10 cellular contexts compared by ENCODE assay signal in genomic region chrX:120749141-120749846, GRCh38.
DNase-seq lines count a peak whose midpoint lies in the region; ATAC-seq, FAIRE-seq and TF ChIP-seq lines count a peak whose summit lies in the region.
"Had no signal": no experiment of that assay in that cellular context is flagged by ENCODE, and none has a peak within 500 bp of the region (broad histone marks: within the 10 kb centered on the region; RNA-seq: fewer than 3 reads in every experiment).

No MANE protein-coding gene starts in this region.

- no peaks in the 10 kb centered on the region for H3K79me2 ChIP-seq in Karpas-422 (ENCODE audit: low read length)
- H3K79me2 ChIP-seq in astrocyte (ENCODE audit: insufficient read depth, low read length): no peaks in the 10 kb centered on the region

- peak overlapping the region; percentile 93 for H3K27ac ChIP-seq in Karpas-422 (ENCODE audit: low read length)
- H3K27ac ChIP-seq in astrocyte (ENCODE audit: low read depth, low read length): no peak overlapping the region
- H3K27ac ChIP-seq in tibial nerve: no peak overlapping the region
- H3K27ac ChIP-seq: neutrophil had no signal

- H2AFZ ChIP-seq in Karpas-422 (ENCODE audit: low read length) (0 out of 2 replicates have a peak overlapping the region, but pooled peaks have one; percentile 0), astrocyte (ENCODE audit: low read depth, low read length) (no peak overlapping the region)

- H3K4me1 ChIP-seq in Karpas-422 (ENCODE audit: low read length) (peaks cover 65% of the 10 kb centered on the region), astrocyte (ENCODE audit: insufficient read depth, low read length) (no peaks in the 10 kb centered on the region), tibial nerve (no peaks in the 10 kb centered on the region)

- H3K9ac ChIP-seq in Karpas-422 (ENCODE audit: low read length): peak overlapping the region; percentile 37
- H3K9ac ChIP-seq in astrocyte (ENCODE audit: low read length): no peak overlapping the region

- no peaks in the 10 kb centered on the region for H3K9me2 ChIP-seq in Karpas-422 (replicated peaks; ENCODE audit: insufficient read depth, low read length)

- CTCF ChIA-PET in activated CD4-positive, alpha-beta memory T cell treated with anti-CD3 and anti-CD28 coated beads, Interleukin-2, amount 10 ng/mL, durations not matched to agents 7 days and 5 days (lab: Charles Lee): no interaction called here

- H3K36me3 Mint-ChIP-seq in astrocyte (ENCODE audit: low read depth, unreplicated experiment): no peaks in the 10 kb centered on the region
- H3K36me3 Mint-ChIP-seq in chondrocyte (ENCODE audit: low read depth): no peaks in the 10 kb centered on the region
- H3K36me3 Mint-ChIP-seq in activated CD4-positive, alpha-beta memory T cell treated with anti-CD3 and anti-CD28 coated beads, Interleukin-2, amount 10 ng/mL, durations not matched to agents 7 days and 5 days (ENCODE audit: low read depth): no peaks in the 10 kb centered on the region

- TF ChIP-seq EP300 in tibial nerve (IDR thresholded peaks at IDR 0.05): no peak

- no peak for FAIRE-seq in astrocyte (lab: Jason Lieb, UNC)

- no peak overlapping the region for H3K4me3 ChIP-seq in GM06990 (replicated peaks; ENCODE audit: low read depth, low read length)
- H3K4me3 ChIP-seq in Karpas-422 (ENCODE audit: low read length): 0 out of 2 replicates have a peak overlapping the region, but pooled peaks have one; percentile 20
- H3K4me3 ChIP-seq in astrocyte (ENCODE audit: insufficient read depth, low read depth, low read length): no peak overlapping the region
- no peak overlapping the region for H3K4me3 ChIP-seq in H7 (ENCODE audit: insufficient read depth, low read depth, low read length)
- no peak overlapping the region for H3K4me3 ChIP-seq in tibial nerve

- no peaks in the 10 kb centered on the region for H3K27me3 ChIP-seq in GM06990 (replicated peaks; ENCODE audit: control insufficient read depth, insufficient read depth, low read length)
- H3K27me3 ChIP-seq in Karpas-422 (ENCODE audit: low read length): no peaks in the 10 kb centered on the region
- no peaks in the 10 kb centered on the region for H3K27me3 ChIP-seq in astrocyte (ENCODE audit: insufficient read depth, low read length)
- no peaks in the 10 kb centered on the region for H3K27me3 ChIP-seq in H7 (ENCODE audit: control insufficient read depth, insufficient read depth, low read length)
- no peaks in the 10 kb centered on the region for H3K27me3 ChIP-seq in tibial nerve
- H3K27me3 ChIP-seq: neutrophil had no signal

- TF ChIP-seq CTCF in GM06990 (IDR thresholded peaks at IDR 0.05; ENCODE audit: insufficient read depth, low read length, poor library complexity, severe bottlenecking) (no peak), astrocyte (IDR thresholded peaks at IDR 0.05; ENCODE audit: insufficient read depth, low read depth, low read length) (no peak), tibial nerve (IDR thresholded peaks at IDR 0.05) (no peak), chondrocyte (IDR thresholded peaks at IDR 0.05) (no peak)

- WGBS in tibial nerve, 2 donors: 15 to 49% methylated on average over 4 of the region's 4 CpGs

- H3K9me3 Mint-ChIP-seq in astrocyte (ENCODE audit: unreplicated experiment): no peaks in the 10 kb centered on the region
- H3K9me3 Mint-ChIP-seq in chondrocyte (ENCODE audit: low read depth): peaks cover 6% of the 10 kb centered on the region
- peaks cover 4% of the 10 kb centered on the region for H3K9me3 Mint-ChIP-seq in activated CD4-positive, alpha-beta memory T cell treated with anti-CD3 and anti-CD28 coated beads, Interleukin-2, amount 10 ng/mL, durations not matched to agents 7 days and 5 days

- H4K20me1 ChIP-seq in Karpas-422 (ENCODE audit: insufficient read depth, low read depth, low read length): no peaks in the 10 kb centered on the region
- no peaks in the 10 kb centered on the region for H4K20me1 ChIP-seq in astrocyte (ENCODE audit: insufficient read depth, low read length)

- POLR2A ChIA-PET in activated CD4-positive, alpha-beta memory T cell treated with anti-CD3 and anti-CD28 coated beads, Interleukin-2, amount 10 ng/mL, durations not matched to agents 7 days and 5 days (lab: Charles Lee): interaction anchor here (1.6 kb wide), 1 partner anchor 146 kb away, joined by 3 read pairs; the partner anchor contains the start of gene MCTS1

- H3K9me3 ChIP-seq in Karpas-422 (ENCODE audit: low read length) (no peaks in the 10 kb centered on the region), astrocyte (ENCODE audit: insufficient read depth, low read depth, low read length) (no peaks in the 10 kb centered on the region), tibial nerve (no peaks in the 10 kb centered on the region)
- H3K9me3 ChIP-seq: neutrophil had no signal

- H3K4me1 Mint-ChIP-seq in astrocyte (ENCODE audit: low read depth, unreplicated experiment) (peaks cover 3% of the 10 kb centered on the region), chondrocyte (ENCODE audit: low read depth) (peaks cover 6% of the 10 kb centered on the region)
- peaks cover 10% of the 10 kb centered on the region for H3K4me1 Mint-ChIP-seq in activated CD4-positive, alpha-beta memory T cell treated with anti-CD3 and anti-CD28 coated beads, Interleukin-2, amount 10 ng/mL, durations not matched to agents 7 days and 5 days

- DNase-seq in GM06990 (ENCODE audit: extremely low read depth, insufficient read length): peak; percentile 39
- DNase-seq in Karpas-422: peak; percentile 50
- DNase-seq in astrocyte (ENCODE audit: low read depth): peak; percentile 34
- no peak for DNase-seq in H7
- DNase-seq in tibial nerve (ENCODE audit: low spot score in 2 of 2): no peak
- DNase-seq in chondrocyte (ENCODE audit: low spot score): no peak
- no peak for DNase-seq in activated CD4-positive, alpha-beta memory T cell treated with anti-CD3 and anti-CD28 coated beads, Interleukin-2, amount 10 ng/mL, durations not matched to agents 7 days and 5 days

- no peak overlapping the region for H3K4me3 Mint-ChIP-seq in astrocyte (ENCODE audit: unreplicated experiment)
- H3K4me3 Mint-ChIP-seq in chondrocyte (ENCODE audit: unreplicated experiment): no peak overlapping the region
- H3K4me3 Mint-ChIP-seq in activated CD4-positive, alpha-beta memory T cell treated with anti-CD3 and anti-CD28 coated beads, Interleukin-2, amount 10 ng/mL, durations not matched to agents 7 days and 5 days: no peak overlapping the region

- no peak for TF ChIP-seq POLR2A in tibial nerve (IDR thresholded peaks at IDR 0.05)

- H3K36me3 ChIP-seq in GM06990 (ENCODE audit: control insufficient read depth, insufficient read depth, low read length): no peaks in the 10 kb centered on the region
- H3K36me3 ChIP-seq in Karpas-422 (ENCODE audit: insufficient read depth, low read length): no peaks in the 10 kb centered on the region
- no peaks in the 10 kb centered on the region for H3K36me3 ChIP-seq in astrocyte (ENCODE audit: insufficient read depth, low read length)
- no peaks in the 10 kb centered on the region for H3K36me3 ChIP-seq in H7 (replicated peaks; ENCODE audit: control insufficient read depth, insufficient read depth, low read length)
- H3K36me3 ChIP-seq in tibial nerve: no peaks in the 10 kb centered on the region
- H3K36me3 ChIP-seq: neutrophil had no signal

- ATAC-seq in GM21717 (IDR thresholded peaks at IDR 0.05; ENCODE audit: unreplicated experiment): peak; percentile 79
- ATAC-seq: HCT116 had no signal

- H3K27ac Mint-ChIP-seq in astrocyte (ENCODE audit: unreplicated experiment): peak overlapping the region; percentile 41
- no peak overlapping the region for H3K27ac Mint-ChIP-seq in chondrocyte (ENCODE audit: unreplicated experiment)
- no peak overlapping the region for H3K27ac Mint-ChIP-seq in activated CD4-positive, alpha-beta memory T cell treated with anti-CD3 and anti-CD28 coated beads, Interleukin-2, amount 10 ng/mL, durations not matched to agents 7 days and 5 days

- no peaks in the 10 kb centered on the region for H3K27me3 Mint-ChIP-seq in astrocyte (ENCODE audit: low read depth, unreplicated experiment)
- no peaks in the 10 kb centered on the region for H3K27me3 Mint-ChIP-seq in chondrocyte (ENCODE audit: low read depth)
- H3K27me3 Mint-ChIP-seq in activated CD4-positive, alpha-beta memory T cell treated with anti-CD3 and anti-CD28 coated beads, Interleukin-2, amount 10 ng/mL, durations not matched to agents 7 days and 5 days: no peaks in the 10 kb centered on the region

- H3K4me2 ChIP-seq in Karpas-422 (ENCODE audit: low read depth, low read length, poor library complexity, severe bottlenecking) (peak overlapping the region; percentile 55), astrocyte (ENCODE audit: low read length) (no peak overlapping the region)

Comparison
In these comparisons a context has a peak if more than half of its experiments do, and no peak if none do; other contexts are left out.
1. DNase-seq: peak in GM06990 (single experiment), Karpas-422 (single experiment) and astrocyte (single experiment); none in H7 (single experiment), tibial nerve (0 of 2), chondrocyte (single experiment) and activated CD4-positive, alpha-beta memory T cell treated with anti-CD3 and anti-CD28 coated beads, Interleukin-2, amount 10 ng/mL, durations not matched to agents 7 days and 5 days (single experiment).